In the genomic region with DNA sequence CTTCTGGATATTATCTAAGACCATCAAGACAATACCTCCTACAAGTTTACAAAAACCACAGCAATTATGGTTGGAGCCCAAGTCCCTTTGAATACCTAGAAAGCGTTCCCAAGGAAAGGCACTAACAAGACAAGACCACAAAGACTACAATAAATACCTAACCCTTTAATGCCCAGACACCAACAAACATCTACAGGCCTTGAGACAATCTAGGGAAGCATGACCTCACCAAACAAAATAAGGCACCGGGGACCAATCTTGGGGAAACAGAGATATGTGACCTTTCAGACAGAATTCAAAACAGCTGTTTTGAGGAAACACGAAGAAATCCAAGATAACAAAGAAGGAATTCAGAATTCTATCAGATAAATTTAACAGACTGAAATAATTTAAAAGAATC, we compare ENCODE assay signal across 24 cellular contexts.
"Had no signal": no experiment of that assay in that cellular context is flagged by ENCODE, and none has a peak within 500 bp of the region (broad histone marks: within the 10 kb centered on the region; RNA-seq: fewer than 3 reads in every experiment).

No MANE protein-coding gene starts in this region.

- H3K4me3 ChIP-seq: hepatocyte, left lung, lung, neural progenitor cell, right atrium auricular region, stomach, suprapubic skin, tibial nerve had no signal

- H3K4me1 ChIP-seq: left lung, neural progenitor cell had no signal

- H3K79me2 ChIP-seq: hepatocyte had no signal

- H3K27me3 Mint-ChIP-seq: activated CD4-positive, alpha-beta memory T cell treated with anti-CD3 and anti-CD28 coated beads, Interleukin-2, amount 10 ng/mL, durations not matched to agents 7 days and 5 days; activated CD4-positive, alpha-beta T cell treated with anti-CD3 and anti-CD28 coated beads, Interleukin-2, amount 10 ng/mL, durations not matched to agents 24 days and 14 days; naive thymus-derived CD4-positive, alpha-beta T cell; progenitor cell of endocrine pancreas had no signal

- H3K27ac Mint-ChIP-seq: activated CD4-positive, alpha-beta memory T cell treated with anti-CD3 and anti-CD28 coated beads, Interleukin-2, amount 10 ng/mL, durations not matched to agents 7 days and 5 days; activated CD4-positive, alpha-beta T cell treated with anti-CD3 and anti-CD28 coated beads, Interleukin-2, amount 10 ng/mL, durations not matched to agents 24 days and 14 days; activated naive CD4-positive, alpha-beta T cell treated with anti-CD3 and anti-CD28 coated beads, Interleukin-2, amount 50 U/mL, for 72 hours; activated T-helper 1 cell treated with anti-CD3 and anti-CD28 coated beads, Interleukin-12 subunit alpha, Interleukin-12 subunit beta, Interleukin-2, Interleukin-4 antibody, amounts not matched to agents 30 ng/mL and 10 ng/mL and 1 ng/mL, durations not matched to agents 14 hours and 24 hours and 36 hours; neural progenitor cell; progenitor cell of endocrine pancreas had no signal

- DNase-seq: activated CD4-positive, alpha-beta memory T cell treated with anti-CD3 and anti-CD28 coated beads, Interleukin-2, amount 10 ng/mL, durations not matched to agents 7 days and 5 days; activated CD4-positive, alpha-beta T cell treated with anti-CD3 and anti-CD28 coated beads, Interleukin-2, amount 10 ng/mL, durations not matched to agents 24 days and 14 days; activated gamma-delta T cell treated with Interleukin-2 at 50 U/mL for 16 hours; amniotic stem cell; effector CD8-positive, alpha-beta T cell; glutamatergic neuron; immature natural killer cell; left lung; naive thymus-derived CD4-positive, alpha-beta T cell; stimulated activated CD4-positive, alpha-beta T cell treated with anti-CD3 and anti-CD28 coated beads, Interleukin-1b, Interleukin-23, amount 100 ng/mL, for 48 hours; stomach had no signal

- H3K9ac ChIP-seq: neural progenitor cell had no signal

- H3K27me3 ChIP-seq: hepatocyte, left lung, neural progenitor cell, right atrium auricular region, stomach, suprapubic skin, tibial nerve had no signal

- H3K4me3 Mint-ChIP-seq: activated CD4-positive, alpha-beta memory T cell treated with anti-CD3 and anti-CD28 coated beads, Interleukin-2, amount 10 ng/mL, durations not matched to agents 7 days and 5 days; activated CD4-positive, alpha-beta T cell treated with anti-CD3 and anti-CD28 coated beads, Interleukin-2, amount 10 ng/mL, durations not matched to agents 24 days and 14 days; activated T-helper 1 cell treated with anti-CD3 and anti-CD28 coated beads, Interleukin-12 subunit alpha, Interleukin-12 subunit beta, Interleukin-2, Interleukin-4 antibody, amounts not matched to agents 30 ng/mL and 10 ng/mL and 1 ng/mL, durations not matched to agents 14 hours and 24 hours and 36 hours; immature natural killer cell; naive thymus-derived CD4-positive, alpha-beta T cell; neural progenitor cell had no signal

- H3K4me2 ChIP-seq: hepatocyte, neural progenitor cell had no signal

- H2AFZ ChIP-seq: hepatocyte, neural progenitor cell had no signal

- FAIRE-seq: bronchial epithelial cell, frontal cortex, urothelium cell line had no signal

- H3K9me3 ChIP-seq: left lung, right atrium auricular region, stomach, suprapubic skin, tibial nerve had no signal

- ATAC-seq: activated naive CD4-positive, alpha-beta T cell treated with anti-CD3 and anti-CD28 coated beads, Interleukin-2, amount 50 U/mL, for 72 hours; esophagus mucosa; left lung; naive thymus-derived CD4-positive, alpha-beta T cell had no signal

- H3K9me3 Mint-ChIP-seq: activated CD4-positive, alpha-beta memory T cell treated with anti-CD3 and anti-CD28 coated beads, Interleukin-2, amount 10 ng/mL, durations not matched to agents 7 days and 5 days; activated naive CD4-positive, alpha-beta T cell treated with anti-CD3 and anti-CD28 coated beads, Interleukin-2, amount 50 U/mL, for 72 hours; activated T-helper 1 cell treated with anti-CD3 and anti-CD28 coated beads, Interleukin-12 subunit alpha, Interleukin-12 subunit beta, Interleukin-2, Interleukin-4 antibody, amounts not matched to agents 30 ng/mL and 10 ng/mL and 1 ng/mL, durations not matched to agents 14 hours and 24 hours and 36 hours; immature natural killer cell; neural progenitor cell had no signal

- H3K27ac ChIP-seq: hepatocyte, left lung, neural progenitor cell, right atrium auricular region, stomach, suprapubic skin, tibial nerve had no signal

- H3K36me3 ChIP-seq: neural progenitor cell had no signal
